8 cellular contexts compared by ENCODE assay signal in the genomic region with DNA sequence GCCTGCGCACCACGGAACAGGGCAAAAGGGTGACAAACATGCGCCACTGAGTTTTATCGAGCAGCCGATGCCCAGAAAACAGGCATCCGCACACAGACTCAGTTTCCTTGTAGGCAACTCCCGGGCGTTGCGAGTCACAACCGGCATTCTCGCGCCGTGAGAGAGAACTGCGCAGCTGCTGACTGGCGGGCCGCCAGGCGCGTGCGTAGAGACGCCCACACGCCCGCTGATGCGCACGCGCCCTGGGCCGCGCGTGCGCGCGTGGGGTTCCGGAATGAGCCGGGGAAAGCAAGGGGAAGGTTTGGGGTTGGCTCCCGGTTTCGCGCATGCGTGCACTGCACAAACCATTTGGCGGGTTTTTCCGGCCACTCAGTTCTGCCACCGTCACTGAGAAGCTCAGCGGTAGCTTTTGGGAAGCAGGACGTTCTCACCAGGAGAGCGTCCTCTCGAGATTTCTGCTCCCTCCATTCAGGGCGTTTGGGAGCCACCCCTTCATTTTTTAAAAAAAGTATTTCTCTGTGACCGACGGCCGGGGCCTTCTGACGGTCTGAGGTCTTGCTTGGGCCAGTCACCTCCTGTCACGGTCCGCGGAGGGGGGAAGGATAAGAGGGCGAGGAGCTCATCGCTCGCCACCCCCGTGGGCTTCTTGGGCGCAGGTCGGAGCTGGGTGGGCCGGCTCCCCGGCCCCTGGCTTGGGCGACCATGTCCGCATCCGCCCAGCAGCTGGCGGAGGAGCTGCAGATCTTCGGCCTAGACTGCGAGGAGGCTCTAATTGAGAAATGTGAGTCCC. TPM values are rescaled to one million over a fixed set of nuclear protein-coding genes. Genes with fewer than 3 reads are reported as not detected.
A peak's percentile ranks its signal among the peaks of the same experiment; 100 is the strongest.
DNase-seq lines count a peak whose midpoint lies in the region; ATAC-seq and TF ChIP-seq lines count a peak whose summit lies in the region.

Gene POLA2 (plus strand): TSS at position 372 of the 790 bp plus-strand sequence. CDS start 331 bp downstream, at position 703.

- no peak for TF ChIP-seq CTCF in GM10248 (IDR thresholded peaks at IDR 0.05; ENCODE audit: control extremely low read depth, extremely low read depth, low read depth, missing control alignments)
- TF ChIP-seq CTCF in osteoblast (IDR thresholded peaks at IDR 0.05; ENCODE audit: extremely low read depth, low read depth, low read length): no peak
- no peak for TF ChIP-seq CTCF in thoracic aorta (IDR thresholded peaks at IDR 0.05)

- peaks cover 42% of the 10 kb centered on the region for H3K79me2 ChIP-seq in osteoblast (ENCODE audit: insufficient read depth, low read length)

- POLR2A ChIA-PET in GM10248 (lab: Yijun Ruan, JAX): interaction anchor here (0.5 to 1.9 kb wide), 9 partner anchors 13 to 255 kb away, joined by 3 to 5 read pairs (median 4); partner anchors contain the start of genes MALAT1 and ZNHIT2

- H3K4me1 ChIP-seq in osteoblast (ENCODE audit: insufficient read depth, low read length) (peaks cover 12% of the 10 kb centered on the region), thoracic aorta (ENCODE audit: control insufficient read depth in 1 of 2, low read depth in 2 of 2) (peaks cover 6 to 17% of the 10 kb centered on the region in 2 donors)

- H3K9me3 ChIP-seq in osteoblast (ENCODE audit: low read depth, low read length): no peaks in the 10 kb centered on the region
- H3K9me3 ChIP-seq in thoracic aorta: no peaks in the 10 kb centered on the region

- H3K27ac ChIP-seq in osteoblast (ENCODE audit: low read depth, low read length) (peak within 1 kb of the TSS; percentile 85), thoracic aorta (peak within 1 kb of the TSS; percentile 79 to 87)

- H2AFZ ChIP-seq in osteoblast (ENCODE audit: low read length): peak within 1 kb of the TSS; percentile 93

- CTCF ChIA-PET in GM10248 (lab: Yijun Ruan, JAX): interaction anchor here (0.9 to 6.7 kb wide), 15 partner anchors 10 to 265 kb away, joined by 3 to 49 read pairs (median 3); partner anchors contain the start of gene CDC42EP2

- no peaks in the 10 kb centered on the region for H3K9me3 Mint-ChIP-seq in activated naive CD4-positive, alpha-beta T cell treated with anti-CD3 and anti-CD28 coated beads, Interleukin-2, amount 50 U/mL, for 72 hours

- peak within 1 kb of the TSS; percentile 95 to 96 for H3K27ac Mint-ChIP-seq in activated naive CD4-positive, alpha-beta T cell treated with anti-CD3 and anti-CD28 coated beads, Interleukin-2, amount 50 U/mL, for 72 hours

- H3K36me3 ChIP-seq in osteoblast (ENCODE audit: insufficient read depth, low read length) (peaks cover 10% of the 10 kb centered on the region), thoracic aorta (no peaks in the 10 kb centered on the region)

- peak within 1 kb of the TSS; percentile 83 for H3K4me3 ChIP-seq in osteoblast (ENCODE audit: insufficient read depth, low read length)
- peak within 1 kb of the TSS; percentile 84 for H3K4me3 ChIP-seq in thoracic aorta

- peak within 1 kb of the TSS; percentile 95 for H3K4me2 ChIP-seq in osteoblast (ENCODE audit: insufficient read depth, low read length)

- H3K27me3 ChIP-seq in osteoblast (ENCODE audit: insufficient read depth, low read length) (no peaks in the 10 kb centered on the region), thoracic aorta (replicated peaks; ENCODE audit: insufficient read depth) (no peaks in the 10 kb centered on the region)

- H4K20me1 ChIP-seq in osteoblast (ENCODE audit: insufficient read depth, low read length): no peaks in the 10 kb centered on the region

- ATAC-seq in HG02623 (IDR thresholded peaks at IDR 0.05; ENCODE audit: unreplicated experiment) (peak; percentile 82), thoracic aorta (ENCODE audit: insufficient number of reproducible peaks, low FRiP score, low read depth) (peak; percentile 85)
- peak; percentile 88 to 94 for ATAC-seq in activated naive CD4-positive, alpha-beta T cell treated with anti-CD3 and anti-CD28 coated beads, Interleukin-2, amount 50 U/mL, for 72 hours

- DNase-seq in GM10248 (ENCODE audit: extremely low spot score): peak; percentile 100
- peak; percentile 94 for DNase-seq in NCI-H1105 (lab: John Stamatoyannopoulos, UW)
- peak; percentile 84 for DNase-seq in SKM-1 (lab: John Stamatoyannopoulos, UW; ENCODE audit: unreplicated experiment)
- DNase-seq in activated naive CD4-positive, alpha-beta T cell treated with anti-CD3 and anti-CD28 coated beads, Interleukin-2, amount 50 U/mL, for 72 hours (ENCODE audit: low spot score in 2 of 2): peak; percentile 98 to 99
- peak; percentile 98 for DNase-seq in glomerular visceral epithelial cell (ENCODE audit: extremely low spot score)
- DNase-seq in osteoblast (ENCODE audit: insufficient read length, low spot score, missing footprints): peak; percentile 99
- DNase-seq in thoracic aorta (ENCODE audit: low spot score): peak; percentile 54

- H3K36me3 Mint-ChIP-seq in activated naive CD4-positive, alpha-beta T cell treated with anti-CD3 and anti-CD28 coated beads, Interleukin-2, amount 50 U/mL, for 72 hours: peaks cover 20 to 24% of the 10 kb centered on the region in 2 donors

RNA-seq across cellular contexts. Expression of gene POLA2, which starts in this region (rescaled TPM):
- 10 to 100 TPM; 66.8 to 69.9 TPM for total RNA-seq in activated naive CD4-positive, alpha-beta T cell treated with anti-CD3 and anti-CD28 coated beads, Interleukin-2, amount 50 U/mL, for 72 hours
- total RNA-seq in osteoblast (4.3 and 6.2 TPM in 2 replicates), thoracic aorta (10 to 100 TPM in 1 of 2 donors, 1 to 10 TPM in 1; 5.6 to 13.5 TPM)

Comparison
In these comparisons a context has a peak if more than half of its experiments do, and no peak if none do; other contexts are left out.
1. Peak in every context shown above with its lines: DNase-seq, ATAC-seq, H3K4me3 ChIP-seq and H3K27ac ChIP-seq.